13 cellular contexts compared by ENCODE assay signal in genomic region chr13:43268632-43269031, GRCh38.
DNase-seq lines count a peak whose midpoint lies in the region; ATAC-seq and TF ChIP-seq lines count a peak whose summit lies in the region.
"Had no signal": no experiment of that assay in that cellular context is flagged by ENCODE, and none has a peak within 500 bp of the region (broad histone marks: within the 10 kb centered on the region; RNA-seq: fewer than 3 reads in every experiment).

No MANE protein-coding gene starts in this region.

- no peaks in the 10 kb centered on the region for H3K9me3 Mint-ChIP-seq in HFFc6
- H3K9me3 Mint-ChIP-seq in progenitor cell of endocrine pancreas (ENCODE audit: low read depth): no peaks in the 10 kb centered on the region
- H3K9me3 Mint-ChIP-seq: natural killer cell; stimulated activated naive B cell treated with anti-CD40 and anti-IgM and Interleukin-4, amounts not matched to agents 10 μg/mL and 1 μg/mL and 100 μg/mL, for 72 hours had no signal

- H3K4me3 Mint-ChIP-seq in HFFc6 (peak overlapping the region; percentile 79), progenitor cell of endocrine pancreas (ENCODE audit: low read depth) (peak overlapping the region; percentile 17)
- H3K4me3 Mint-ChIP-seq: natural killer cell; stimulated activated naive B cell treated with anti-CD40 and anti-IgM and Interleukin-4, amounts not matched to agents 10 μg/mL and 1 μg/mL and 100 μg/mL, for 72 hours had no signal

- H3K27ac Mint-ChIP-seq in HFFc6 (peak overlapping the region; percentile 91), progenitor cell of endocrine pancreas (peak overlapping the region; percentile 97)
- H3K27ac Mint-ChIP-seq: natural killer cell; stimulated activated naive B cell treated with anti-CD40 and anti-IgM and Interleukin-4, amounts not matched to agents 10 μg/mL and 1 μg/mL and 100 μg/mL, for 72 hours had no signal

- TF ChIP-seq CTCF in HFFc6 (IDR thresholded peaks at IDR 0.05) (no peak), PC-9 (conservative IDR thresholded peaks at IDR 0.05) (no peak), cardiac muscle cell (IDR thresholded peaks at IDR 0.05; ENCODE audit: low read depth, low read length) (no peak), progenitor cell of endocrine pancreas (IDR thresholded peaks at IDR 0.05; ENCODE audit: unreplicated experiment) (no peak)

- DNase-seq in HFFc6: no peak
- DNase-seq in PC-9: no peak
- peak; percentile 32 to 75 for DNase-seq in cardiac muscle cell (ENCODE audit: low read depth in 1 of 2, low spot score in 1 of 2)
- no peak for DNase-seq in progenitor cell of endocrine pancreas (ENCODE audit: low spot score, unreplicated experiment)
- DNase-seq in NCI-H446 treated with DMSO at 0.1 percent for 48 hours (lab: John Stamatoyannopoulos, UW): no peak
- DNase-seq in H7: no peak
- DNase-seq in activated naive CD4-positive, alpha-beta T cell treated with Interleukin-2 at 50 U/mL for 16 hours: no peak
- DNase-seq: effector CD4-positive, alpha-beta T cell; natural killer cell; stimulated activated naive B cell treated with anti-CD40 and anti-IgM and Interleukin-4, amounts not matched to agents 10 μg/mL and 1 μg/mL and 100 μg/mL, for 72 hours; T-helper 9 cell had no signal

- H3K27ac ChIP-seq in PC-9: peak overlapping the region; percentile 90
- peak overlapping the region; percentile 94 for H3K27ac ChIP-seq in cardiac muscle cell

- no peaks in the 10 kb centered on the region for H3K79me2 ChIP-seq in PC-9 (ENCODE audit: low read depth)

- no peak for ATAC-seq in HG03039 (IDR thresholded peaks at IDR 0.05; ENCODE audit: unreplicated experiment)
- ATAC-seq: natural killer cell; stimulated activated naive B cell treated with anti-CD40 and anti-IgM and Interleukin-4, amounts not matched to agents 10 μg/mL and 1 μg/mL and 100 μg/mL, for 72 hours had no signal

- H4K20me1 ChIP-seq in PC-9 (ENCODE audit: insufficient read depth): no peaks in the 10 kb centered on the region

- H3K9me2 ChIP-seq in PC-9 (ENCODE audit: insufficient read depth): no peaks in the 10 kb centered on the region

- peak overlapping the region; percentile 69 for H3K4me2 ChIP-seq in PC-9

- H3K4me1 ChIP-seq in PC-9 (replicated peaks; ENCODE audit: insufficient read depth): peaks cover 36% of the 10 kb centered on the region
- H3K4me1 ChIP-seq in cardiac muscle cell (ENCODE audit: low read depth): peaks cover 66% of the 10 kb centered on the region

- H3F3A ChIP-seq in PC-9 (ENCODE audit: insufficient read depth, low read depth): peaks cover 18% of the 10 kb centered on the region

- no TSS peak for BruUV-seq in PC-9 (replicated peaks; lab: Mats Ljungman, UMichigan)

- POLR2A ChIA-PET in PC-9 (lab: Charles Lee; ENCODE audit: unreplicated experiment): interaction anchor here (0.6 kb wide), 1 partner anchor 600 kb away, joined by 4 read pairs; no protein-coding TSS in a partner anchor

- H3K27me3 Mint-ChIP-seq in HFFc6 (ENCODE audit: insufficient read depth): no peaks in the 10 kb centered on the region
- H3K27me3 Mint-ChIP-seq in progenitor cell of endocrine pancreas: no peaks in the 10 kb centered on the region

- H3K9me3 ChIP-seq in PC-9 (ENCODE audit: insufficient read depth, low read depth): no peaks in the 10 kb centered on the region
- H3K9me3 ChIP-seq in cardiac muscle cell (ENCODE audit: low read depth): no peaks in the 10 kb centered on the region
- H3K9me3 ChIP-seq: adrenal gland had no signal

- no peak overlapping the region for H2AFZ ChIP-seq in PC-9

- H3K27me3 ChIP-seq in PC-9 (ENCODE audit: insufficient read depth, low read depth) (no peaks in the 10 kb centered on the region), cardiac muscle cell (no peaks in the 10 kb centered on the region), H7 (ENCODE audit: control insufficient read depth, insufficient read depth, low read length) (no peaks in the 10 kb centered on the region)
- H3K27me3 ChIP-seq: adrenal gland had no signal

- H3K4me1 Mint-ChIP-seq in HFFc6 (ENCODE audit: low read depth) (peaks cover 75% of the 10 kb centered on the region), progenitor cell of endocrine pancreas (ENCODE audit: low read depth) (peaks cover 43% of the 10 kb centered on the region)
- H3K4me1 Mint-ChIP-seq: stimulated activated naive B cell treated with anti-CD40 and anti-IgM and Interleukin-4, amounts not matched to agents 10 μg/mL and 1 μg/mL and 100 μg/mL, for 72 hours had no signal

- H3K36me3 Mint-ChIP-seq in HFFc6 (ENCODE audit: low read depth): no peaks in the 10 kb centered on the region
- no peaks in the 10 kb centered on the region for H3K36me3 Mint-ChIP-seq in progenitor cell of endocrine pancreas (ENCODE audit: insufficient read depth)
- H3K36me3 Mint-ChIP-seq: natural killer cell; stimulated activated naive B cell treated with anti-CD40 and anti-IgM and Interleukin-4, amounts not matched to agents 10 μg/mL and 1 μg/mL and 100 μg/mL, for 72 hours had no signal

- intact Hi-C loops in PC-9 (cut with micrococcal nuclease; ENCODE audit: unreplicated experiment): no loop called here

- H3K36me3 ChIP-seq in PC-9 (ENCODE audit: low read depth) (no peaks in the 10 kb centered on the region), cardiac muscle cell (no peaks in the 10 kb centered on the region), H7 (replicated peaks; ENCODE audit: control insufficient read depth, insufficient read depth, low read length) (no peaks in the 10 kb centered on the region)
- H3K36me3 ChIP-seq: adrenal gland had no signal

- H3K4me3 ChIP-seq in PC-9: 0 out of 2 replicates have a peak overlapping the region, but pooled peaks have one; percentile 6
- H3K4me3 ChIP-seq in cardiac muscle cell: no peak overlapping the region
- H3K4me3 ChIP-seq in H7 (ENCODE audit: insufficient read depth, low read depth, low read length): no peak overlapping the region
- H3K4me3 ChIP-seq: adrenal gland had no signal

- CTCF ChIA-PET in PC-9 (lab: Charles Lee): no interaction called here

Comparison
In these comparisons a context has a peak if more than half of its experiments do, and no peak if none do; other contexts are left out.
1. DNase-seq: peak in cardiac muscle cell (2 of 2); none in HFFc6 (single experiment), PC-9 (0 of 2), progenitor cell of endocrine pancreas (single experiment), NCI-H446 treated with DMSO at 0.1 percent for 48 hours (single experiment), H7 (single experiment) and activated naive CD4-positive, alpha-beta T cell treated with Interleukin-2 at 50 U/mL for 16 hours (single experiment).